16 cellular contexts compared by ENCODE assay signal in the genomic region with DNA sequence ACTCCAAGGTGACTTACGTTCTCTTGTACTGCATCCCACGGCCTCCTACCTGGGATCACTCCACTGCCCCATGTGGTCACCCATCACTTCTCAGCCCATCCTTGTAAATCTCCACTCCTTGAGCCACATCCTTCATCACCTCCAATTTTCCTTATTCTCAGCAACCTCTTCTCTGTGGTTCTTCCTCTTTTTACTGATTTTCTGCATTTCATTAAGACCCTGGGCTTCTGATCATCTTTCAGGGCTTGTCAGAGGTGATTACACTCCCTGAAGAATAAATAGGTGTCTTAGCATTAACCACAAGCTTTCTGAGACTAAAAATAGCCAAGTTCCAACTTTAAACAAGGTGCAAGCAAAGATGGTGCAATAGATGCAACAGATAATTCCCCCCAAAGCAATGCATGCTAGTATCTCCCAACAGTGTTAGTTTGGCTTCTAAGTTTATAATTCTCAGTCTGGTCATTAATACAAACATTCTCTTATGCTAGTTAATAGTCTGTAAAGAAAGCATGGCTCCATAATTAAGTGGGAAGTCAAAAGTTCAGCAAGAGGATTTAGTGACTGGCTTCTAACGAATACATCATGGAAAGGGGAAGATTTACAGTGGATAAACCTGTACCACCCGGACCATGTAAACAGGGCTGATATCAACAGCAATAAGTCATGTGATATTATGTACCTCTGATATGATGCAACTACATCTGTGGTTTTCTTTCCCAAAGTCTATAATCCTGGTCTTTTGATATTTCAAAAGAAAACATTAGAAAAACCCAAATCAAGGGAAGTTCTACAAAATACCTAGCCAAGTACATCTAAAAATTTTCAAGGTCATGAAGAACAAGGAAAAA. TPM values are rescaled to one million over a fixed set of nuclear protein-coding genes. Genes with fewer than 3 reads are reported as not detected.
A peak's percentile ranks its signal among the peaks of the same experiment; 100 is the strongest.
DNase-seq lines count a peak whose midpoint lies in the region; ATAC-seq and TF ChIP-seq lines count a peak whose summit lies in the region.
"Had no signal": no experiment of that assay in that cellular context is flagged by ENCODE, and none has a peak within 500 bp of the region (broad histone marks: within the 10 kb centered on the region; RNA-seq: fewer than 3 reads in every experiment).

No MANE protein-coding gene starts in this region.

- peaks cover 21% of the 10 kb centered on the region for H3K36me3 Mint-ChIP-seq in activated T-cell treated with anti-CD3 and anti-CD28 coated beads, Interleukin-2, amount 50 U/mL, for 24 hours (ENCODE audit: low read depth)

- no peaks in the 10 kb centered on the region for H3K27me3 Mint-ChIP-seq in activated T-cell treated with anti-CD3 and anti-CD28 coated beads, Interleukin-2, amount 50 U/mL, for 24 hours

- no peak for ATAC-seq in heart right ventricle

- peak overlapping the region; percentile 4; the same call in 1 of the 2 replicates for H3K4me3 ChIP-seq in MM.1S (ENCODE audit: low read length)
- no peak overlapping the region for H3K4me3 ChIP-seq in retinal pigment epithelial cell (ENCODE audit: low read length)
- H3K4me3 ChIP-seq in heart right ventricle, result no peak overlapping the region
- H3K4me3 ChIP-seq: ovary had no signal

- H3K9ac ChIP-seq in MM.1S (ENCODE audit: low read length), result peak overlapping the region; percentile 20; the same call in 1 of the 2 replicates

- no peak for DNase-seq in activated T-cell treated with anti-CD3 and anti-CD28 coated beads, Interleukin-2, amount 50 U/mL, for 24 hours
- DNase-seq in activated T-cell treated with anti-CD3 and anti-CD28 coated beads for 4 hours, result no peak
- peak; percentile 44 for DNase-seq in MM.1S
- DNase-seq in amniotic epithelial cell (ENCODE audit: low read depth), result peak; percentile 97
- DNase-seq in retinal pigment epithelial cell (ENCODE audit: low read depth), result peak; percentile 75
- DNase-seq in heart right ventricle, result no peak
- no peak for DNase-seq in GM03348 (ENCODE audit: low spot score)
- DNase-seq in NCI-H510A treated with DMSO at 0.1 percent for 48 hours (lab: John Stamatoyannopoulos, UW), result no peak
- DNase-seq: cerebellar nuclear complex, NCI-H187, NCI-H69, ovary, RPMI8226 had no signal

- H3K27ac ChIP-seq in MM.1S (ENCODE audit: low read length) (peak overlapping the region; percentile 49; the same call in 1 of the 2 replicates), heart right ventricle (peak overlapping the region in 1 of 10 donors; percentile 3)
- H3K27ac ChIP-seq: ovary had no signal

- peak overlapping the region; percentile 95 for H3K27ac Mint-ChIP-seq in activated T-cell treated with anti-CD3 and anti-CD28 coated beads, Interleukin-2, amount 50 U/mL, for 24 hours

- H2AFZ ChIP-seq in MM.1S (ENCODE audit: low read length), result peak overlapping the region; percentile 15

- intact Hi-C loops in heart right ventricle (cut with DNase I), result loop anchor here in 1 of 10 donors (10.0 kb wide), 1 partner anchor 174 kb away; no protein-coding TSS in a partner anchor

- TF ChIP-seq CTCF in MM.1S (IDR thresholded peaks at IDR 0.05; ENCODE audit: low read length) (peak; percentile 24; the same call in 1 of the 2 replicates), retinal pigment epithelial cell (conservative IDR thresholded peaks at IDR 0.05; ENCODE audit: low read depth, low read length) (peak; percentile 7), heart right ventricle (IDR thresholded peaks at IDR 0.05) (no peak)

- H3F3A ChIP-seq in MM.1S (ENCODE audit: insufficient read depth, low read length), result peaks cover 35% of the 10 kb centered on the region

- H3K9me3 ChIP-seq in MM.1S (replicated peaks; ENCODE audit: insufficient read depth, low read length) (no peaks in the 10 kb centered on the region), heart right ventricle (no peaks in the 10 kb centered on the region)
- H3K9me3 ChIP-seq: ovary had no signal

- no peak overlapping the region for H3K4me3 Mint-ChIP-seq in activated T-cell treated with anti-CD3 and anti-CD28 coated beads, Interleukin-2, amount 50 U/mL, for 24 hours

- no peaks in the 10 kb centered on the region for H4K20me1 ChIP-seq in MM.1S (ENCODE audit: insufficient read depth, low read length)

- H3K27me3 ChIP-seq in MM.1S (replicated peaks; ENCODE audit: insufficient read depth, low read length), result no peaks in the 10 kb centered on the region
- no peaks in the 10 kb centered on the region for H3K27me3 ChIP-seq in heart right ventricle
- H3K27me3 ChIP-seq: ovary had no signal

- no peaks in the 10 kb centered on the region for H3K9me2 ChIP-seq in MM.1S (replicated peaks; ENCODE audit: insufficient read depth, low read length)

- H3K4me1 Mint-ChIP-seq in activated T-cell treated with anti-CD3 and anti-CD28 coated beads, Interleukin-2, amount 50 U/mL, for 24 hours (ENCODE audit: low read depth), result peaks cover 79% of the 10 kb centered on the region

- peak overlapping the region; percentile 72 for H3K4me2 ChIP-seq in MM.1S (ENCODE audit: low read depth, low read length)

- no peaks in the 10 kb centered on the region for H3K79me2 ChIP-seq in MM.1S (ENCODE audit: low read length)

- H3K9me3 Mint-ChIP-seq in activated T-cell treated with anti-CD3 and anti-CD28 coated beads, Interleukin-2, amount 50 U/mL, for 24 hours, result no peaks in the 10 kb centered on the region

- whole genome bisulfite sequencing in heart right ventricle, 2 donors, result 83 to 87% methylated on average over 4 of the region's 4 CpGs

- H3K36me3 ChIP-seq in MM.1S (replicated peaks; ENCODE audit: insufficient read depth, low read length) (no peaks in the 10 kb centered on the region), heart right ventricle (no peaks in the 10 kb centered on the region)
- H3K36me3 ChIP-seq: ovary had no signal

- peaks cover 43% of the 10 kb centered on the region for H3K4me1 ChIP-seq in MM.1S (ENCODE audit: low read length)
- H3K4me1 ChIP-seq in heart right ventricle, result peaks cover 0 to 11% (median 0%) of the 10 kb centered on the region in 9 donors

RNA-seq across cellular contexts. Expression of gene FOXJ1, which starts 47.4 kb away (rescaled TPM):
- total RNA-seq in heart right ventricle, result not detected
- under 1 TPM in 1 of 2 donors, not detected in 1; 0.03 TPM for polyA plus RNA-seq in heart right ventricle
- total RNA-seq: subcutaneous adipose tissue had no signal
- polyA plus RNA-seq: AG04450 had no signal

RNA-seq across cellular contexts. Expression of gene RNF157, which starts 51.9 kb away (rescaled TPM):
- 10 to 100 TPM in 2 of 10 donors, 1 to 10 TPM in 8; 1.3 to 18.8 (median 3.4) TPM for total RNA-seq in heart right ventricle
- 1 to 10 TPM; 2.2 to 6.9 TPM for polyA plus RNA-seq in heart right ventricle
- polyA plus RNA-seq: keratinocyte had no signal

Comparison
In these comparisons a context has a peak if more than half of its experiments do, and no peak if none do; other contexts are left out.
1. DNase-seq: peak in MM.1S (single experiment), amniotic epithelial cell (single experiment) and retinal pigment epithelial cell (single experiment); none in activated T-cell treated with anti-CD3 and anti-CD28 coated beads, Interleukin-2, amount 50 U/mL, for 24 hours (single experiment), activated T-cell treated with anti-CD3 and anti-CD28 coated beads for 4 hours (single experiment), heart right ventricle (0 of 2), GM03348 (single experiment) and NCI-H510A treated with DMSO at 0.1 percent for 48 hours (single experiment).
2. CTCF ChIP-seq: peak in MM.1S (single experiment) and retinal pigment epithelial cell (single experiment); none in heart right ventricle (0 of 9).